ENCODE assay signal across 15 cellular contexts in genomic region chr4:26426892-26427291, GRCh38.
DNase-seq lines count a peak whose midpoint lies in the region; ATAC-seq and TF ChIP-seq lines count a peak whose summit lies in the region.
"Had no signal": no experiment of that assay in that cellular context is flagged by ENCODE, and none has a peak within 500 bp of the region (broad histone marks: within the 10 kb centered on the region; RNA-seq: fewer than 3 reads in every experiment).

No MANE protein-coding gene starts in this region.

- H3K4ac ChIP-seq in H9 (ENCODE audit: low read depth, low read length), result no peak overlapping the region
- no peak overlapping the region for H3K4ac ChIP-seq in trophoblast cell (ENCODE audit: low read depth, low read length)

- H3K4me2 ChIP-seq in H9 (ENCODE audit: insufficient read depth, insufficient read length, low read length) (no peak overlapping the region), trophoblast cell (ENCODE audit: low read length) (no peak overlapping the region)

- no peaks in the 10 kb centered on the region for H3K79me1 ChIP-seq in H9 (ENCODE audit: insufficient read depth, low read depth, low read length, poor library complexity, severe bottlenecking)
- H3K79me1 ChIP-seq in trophoblast cell (ENCODE audit: low read length), result no peaks in the 10 kb centered on the region

- no peak overlapping the region for H4K5ac ChIP-seq in H9 (ENCODE audit: insufficient read length, low read depth, low read length)

- no CpG with 5 or more reads among the region's 4 CpGs for WGBS in H9 (ENCODE audit: extremely low coverage, insufficient read length, low lambda C conversion rate)
- WGBS in trophoblast cell (ENCODE audit: extremely low coverage, insufficient coverage, insufficient read length), result no CpG with 5 or more reads among the region's 4 CpGs
- 87% methylated on average over 4 of the region's 4 CpGs for WGBS in right cardiac atrium

- no peak overlapping the region for H3K14ac ChIP-seq in H9 (ENCODE audit: insufficient read depth, low read length)
- no peak overlapping the region for H3K14ac ChIP-seq in trophoblast cell (ENCODE audit: low read length)

- H3K79me2 ChIP-seq in H9 (ENCODE audit: insufficient read depth, low read length) (no peaks in the 10 kb centered on the region), trophoblast cell (ENCODE audit: control insufficient read depth, insufficient read depth, low read length, poor library complexity) (no peaks in the 10 kb centered on the region)

- intact Hi-C loops in right cardiac atrium (cut with DNase I), result no loop called here

- peaks cover 9% of the 10 kb centered on the region in 2 experiments for H3K36me3 ChIP-seq in trophoblast cell (ENCODE audit: control insufficient read depth in 1 of 2, insufficient read depth in 2 of 2, low read length in 2 of 2)

- H3K9me3 ChIP-seq in H9 (ENCODE audit: control insufficient read depth, low read depth, low read length) (no peaks in the 10 kb centered on the region), trophoblast cell (ENCODE audit: insufficient read depth, low read depth, low read length) (no peaks in the 10 kb centered on the region), right cardiac atrium (ENCODE audit: control insufficient read depth, low read length) (no peaks in the 10 kb centered on the region)

- H3K4me1 Mint-ChIP-seq in activated CD8-positive, alpha-beta memory T cell treated with anti-CD3 and anti-CD28 coated beads, Interleukin-2, amount 10 ng/mL, durations not matched to agents 7 days and 5 days, result peaks cover 5% of the 10 kb centered on the region
- peaks cover 16 to 22% of the 10 kb centered on the region in 2 experiments for H3K4me1 Mint-ChIP-seq in H9
- peaks cover 22% of the 10 kb centered on the region for H3K4me1 Mint-ChIP-seq in activated T-helper 17 cell treated with anti-CD3 and anti-CD28 coated beads, Interleukin-2, amount 50 U/mL, for 72 hours

- peak overlapping the region; percentile 3 for H3K27ac Mint-ChIP-seq in activated CD8-positive, alpha-beta memory T cell treated with anti-CD3 and anti-CD28 coated beads, Interleukin-2, amount 10 ng/mL, durations not matched to agents 7 days and 5 days
- peak overlapping the region; percentile 9 to 51 (median 28); a peak in 6 of 7 replicates for H3K27ac Mint-ChIP-seq in H9
- peak overlapping the region; percentile 51 for H3K27ac Mint-ChIP-seq in activated T-helper 17 cell treated with anti-CD3 and anti-CD28 coated beads, Interleukin-2, amount 50 U/mL, for 72 hours

- H3K18ac ChIP-seq in H9 (ENCODE audit: insufficient read length, low read depth, low read length) (no peak overlapping the region), trophoblast cell (ENCODE audit: low read length) (no peak overlapping the region)

- no peak overlapping the region for H3K4me3 ChIP-seq in trophoblast cell (ENCODE audit: low read depth, low read length)
- H3K4me3 ChIP-seq in right cardiac atrium (ENCODE audit: low read length), result no peak overlapping the region

- H2BK12ac ChIP-seq in H9 (ENCODE audit: insufficient read length, low read depth, low read length) (no peak overlapping the region), trophoblast cell (ENCODE audit: low read length) (no peak overlapping the region)

- no peak for ATAC-seq in activated CD8-positive, alpha-beta memory T cell treated with anti-CD3 and anti-CD28 coated beads, Interleukin-2, amount 10 ng/mL, durations not matched to agents 7 days and 5 days
- no peak for ATAC-seq in activated T-helper 17 cell treated with anti-CD3 and anti-CD28 coated beads, Interleukin-2, amount 50 U/mL, for 72 hours (replicated peaks)
- ATAC-seq in right cardiac atrium, result no peak

- H4K8ac ChIP-seq in H9 (replicated peaks; ENCODE audit: insufficient read length, low read depth, low read length) (no peak overlapping the region), trophoblast cell (ENCODE audit: low read depth, low read length) (no peak overlapping the region)

- H2BK120ac ChIP-seq in H9 (ENCODE audit: low read depth, low read length, poor library complexity, severe bottlenecking) (no peak overlapping the region), trophoblast cell (ENCODE audit: insufficient read depth, low read length, poor library complexity) (no peak overlapping the region)

- H3K9me3 Mint-ChIP-seq in activated CD8-positive, alpha-beta memory T cell treated with anti-CD3 and anti-CD28 coated beads, Interleukin-2, amount 10 ng/mL, durations not matched to agents 7 days and 5 days (ENCODE audit: low read depth), result no peaks in the 10 kb centered on the region
- no peaks in the 10 kb centered on the region for H3K9me3 Mint-ChIP-seq in H9
- no peaks in the 10 kb centered on the region for H3K9me3 Mint-ChIP-seq in activated T-helper 17 cell treated with anti-CD3 and anti-CD28 coated beads, Interleukin-2, amount 50 U/mL, for 72 hours

- no peaks in the 10 kb centered on the region for H3K23me2 ChIP-seq in H9 (ENCODE audit: insufficient read length, low read depth, low read length, poor library complexity, severe bottlenecking)

- H3T11ph ChIP-seq in H9 (ENCODE audit: low read length), result no peak overlapping the region

- H4K12ac ChIP-seq in trophoblast cell (ENCODE audit: low read depth, low read length), result no peak overlapping the region

- H3K4me3 Mint-ChIP-seq in activated CD8-positive, alpha-beta memory T cell treated with anti-CD3 and anti-CD28 coated beads, Interleukin-2, amount 10 ng/mL, durations not matched to agents 7 days and 5 days, result no peak overlapping the region
- no peak overlapping the region for H3K4me3 Mint-ChIP-seq in H9
- H3K4me3 Mint-ChIP-seq in activated T-helper 17 cell treated with anti-CD3 and anti-CD28 coated beads, Interleukin-2, amount 50 U/mL, for 72 hours, result no peak overlapping the region

- no peak overlapping the region for H2BK20ac ChIP-seq in H9 (ENCODE audit: low read depth, low read length, poor library complexity, severe bottlenecking)

- H2AK5ac ChIP-seq in H9 (ENCODE audit: insufficient read length, low read length) (no peak overlapping the region), trophoblast cell (ENCODE audit: low read length) (no peak overlapping the region)

- H3K9ac ChIP-seq in H9 (ENCODE audit: extremely low read depth, insufficient read length, low read length) (no peak overlapping the region), trophoblast cell (ENCODE audit: low read length) (no peak overlapping the region)

- H3K56ac ChIP-seq in H9 (ENCODE audit: insufficient read length, low read depth, low read length), result no peak overlapping the region

- CTCF ChIA-PET in activated CD8-positive, alpha-beta memory T cell treated with anti-CD3 and anti-CD28 coated beads, Interleukin-2, amount 10 ng/mL, durations not matched to agents 7 days and 5 days (lab: Charles Lee), result interaction anchor here (1.1 kb wide), 1 partner anchor 97 kb away, joined by 3 read pairs; no protein-coding TSS in a partner anchor

- no peak for DNase-seq in activated CD8-positive, alpha-beta memory T cell treated with anti-CD3 and anti-CD28 coated beads, Interleukin-2, amount 10 ng/mL, durations not matched to agents 7 days and 5 days
- DNase-seq in activated CD8-positive, alpha-beta memory T cell treated with anti-CD3 and anti-CD28 coated beads for 24 hours, result no peak
- DNase-seq in H9, result no peak
- no peak for DNase-seq in trophoblast cell
- no peak for DNase-seq in A172 (ENCODE audit: low spot score)
- no peak for DNase-seq in NCI-H2081 treated with DMSO at 0.1 percent for 48 hours (lab: John Stamatoyannopoulos, UW)
- DNase-seq in right cardiac atrium, result no peak
- DNase-seq: EL, KG1, NCI-H1436, NCI-H2029, NCI-H2171 treated with DMSO at 0.1 percent for 48 hours, NCI-H748 treated with DMSO at 0.1 percent for 48 hours, OCI-M1 had no signal

- H3K23ac ChIP-seq in H9 (ENCODE audit: insufficient read length, low read depth, low read length) (no peak overlapping the region), trophoblast cell (ENCODE audit: low read length) (peak overlapping the region; percentile 38)

- H2AFZ ChIP-seq in H9 (ENCODE audit: low read length), result no peak overlapping the region
- no peak overlapping the region for H2AFZ ChIP-seq in trophoblast cell (ENCODE audit: insufficient read depth, low read length, poor library complexity)

- H3K36me3 Mint-ChIP-seq in activated CD8-positive, alpha-beta memory T cell treated with anti-CD3 and anti-CD28 coated beads, Interleukin-2, amount 10 ng/mL, durations not matched to agents 7 days and 5 days, result peaks cover 40% of the 10 kb centered on the region
- H3K36me3 Mint-ChIP-seq in H9 (ENCODE audit: insufficient read depth in 1 of 3, low read depth in 3 of 3), result peaks cover 26 to 87% (median 68%) of the 10 kb centered on the region in 3 experiments
- H3K36me3 Mint-ChIP-seq in activated T-helper 17 cell treated with anti-CD3 and anti-CD28 coated beads, Interleukin-2, amount 50 U/mL, for 72 hours (ENCODE audit: low read depth), result peaks cover 100% of the 10 kb centered on the region

- H3K27ac ChIP-seq in H9 (ENCODE audit: insufficient read length, low read depth, low read length), result no peak overlapping the region
- H3K27ac ChIP-seq in trophoblast cell (ENCODE audit: low read depth, low read length), result no peak overlapping the region
- no peak overlapping the region for H3K27ac ChIP-seq in right cardiac atrium (ENCODE audit: low read length)

- no peak overlapping the region for H2BK15ac ChIP-seq in H9 (ENCODE audit: low read depth, low read length)

- H3K27me3 ChIP-seq in H9 (ENCODE audit: insufficient read depth, low read length), result no peaks in the 10 kb centered on the region
- H3K27me3 ChIP-seq in trophoblast cell (ENCODE audit: insufficient read depth, low read length), result no peaks in the 10 kb centered on the region
- no peaks in the 10 kb centered on the region for H3K27me3 ChIP-seq in right cardiac atrium (ENCODE audit: control insufficient read depth, insufficient read depth)

- no peak overlapping the region for H4K91ac ChIP-seq in H9 (ENCODE audit: insufficient read length, low read depth, low read length)
- H4K91ac ChIP-seq in trophoblast cell (ENCODE audit: low read depth, low read length), result no peak overlapping the region

- TF ChIP-seq CTCF in H9 (conservative IDR thresholded peaks at IDR 0.05), result no peak

- no peaks in the 10 kb centered on the region for H3K27me3 Mint-ChIP-seq in activated CD8-positive, alpha-beta memory T cell treated with anti-CD3 and anti-CD28 coated beads, Interleukin-2, amount 10 ng/mL, durations not matched to agents 7 days and 5 days
- H3K27me3 Mint-ChIP-seq in H9 (ENCODE audit: low read depth), result no peaks in the 10 kb centered on the region
- H3K27me3 Mint-ChIP-seq in activated T-helper 17 cell treated with anti-CD3 and anti-CD28 coated beads, Interleukin-2, amount 50 U/mL, for 72 hours, result no peaks in the 10 kb centered on the region

- H2BK5ac ChIP-seq in H9 (ENCODE audit: insufficient read length, low read length) (no peak overlapping the region), trophoblast cell (ENCODE audit: low read depth, low read length, poor library complexity) (no peak overlapping the region)

- H3K4me1 ChIP-seq in H9 (ENCODE audit: insufficient read depth, low read length), result 0 out of 2 replicates have a peak, but pooled peaks cover 3% of the 10 kb centered on the region
- H3K4me1 ChIP-seq in trophoblast cell (ENCODE audit: control insufficient read depth in 1 of 2, insufficient read depth in 2 of 2, low read length in 2 of 2), result no peaks in the 10 kb centered on the region
- H3K4me1 ChIP-seq in right cardiac atrium (ENCODE audit: control insufficient read depth, insufficient read depth, low read length), result peaks cover 2% of the 10 kb centered on the region

- H4K20me1 ChIP-seq in H9 (ENCODE audit: control insufficient read depth, insufficient read depth, insufficient read length), result no peaks in the 10 kb centered on the region
